ENCODE assay signal across 39 cellular contexts in the genomic region with DNA sequence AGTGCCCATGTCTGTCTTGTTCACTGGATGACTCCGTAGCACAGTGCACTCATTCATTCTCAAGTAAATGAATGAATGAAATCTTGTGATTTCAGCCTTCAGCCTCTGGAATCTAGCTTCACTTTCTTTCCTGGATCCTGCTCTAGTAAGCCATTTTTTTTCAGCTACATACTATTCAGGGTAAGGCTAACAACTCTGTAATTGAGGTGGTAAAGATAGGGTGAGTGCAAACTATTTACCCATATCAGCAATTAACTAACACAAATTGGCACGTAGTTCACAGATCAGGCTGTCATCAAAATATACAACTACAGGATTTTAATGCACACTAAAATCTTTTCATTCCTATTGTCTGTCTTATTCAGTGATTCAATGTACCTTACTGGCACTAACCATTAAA.
"Had no signal": no experiment of that assay in that cellular context is flagged by ENCODE, and none has a peak within 500 bp of the region (broad histone marks: within the 10 kb centered on the region; RNA-seq: fewer than 3 reads in every experiment).

No MANE protein-coding gene starts in this region.

- DNase-seq: activated effector memory CD4-positive, alpha-beta T cell treated with anti-CD3 and anti-CD28 coated beads, Interleukin-2, amount 50 U/mL, for 16 hours; activated effector memory CD4-positive, alpha-beta T cell treated with Interleukin-2 at 50 U/mL for 16 hours; activated gamma-delta T cell; activated gamma-delta T cell treated with Interleukin-2 at 50 U/mL for 16 hours; activated naive CD4-positive, alpha-beta T cell; activated naive CD4-positive, alpha-beta T cell treated with anti-CD3 and anti-CD28 coated beads for 36 hours; activated naive CD4-positive, alpha-beta T cell treated with anti-CD3 and anti-CD28 coated beads, Interleukin-2, amount 10 ng/mL, durations not matched to agents 7 days and 5 days; activated naive CD4-positive, alpha-beta T cell treated with anti-CD3 and anti-CD28 coated beads, Interleukin-2, amount 50 U/mL, for 16 hours; activated naive CD4-positive, alpha-beta T cell treated with Interleukin-2 at 50 U/mL for 16 hours; activated naive CD8-positive, alpha-beta T cell treated with anti-CD3 and anti-CD28 coated beads for 36 hours; activated naive CD8-positive, alpha-beta T cell treated with anti-CD3 and anti-CD28 coated beads, Interleukin-2, amount 10 ng/mL, durations not matched to agents 7 days and 5 days; activated naive CD8-positive, alpha-beta T cell treated with anti-CD3 and anti-CD28 coated beads, Interleukin-2, amount 50 U/mL, for 24 hours; activated T-cell treated with anti-CD3 and anti-CD28 coated beads, Interleukin-2, amount 50 U/mL, for 24 hours; activated T-cell treated with anti-CD3 and anti-CD28 coated beads, Interleukin-2, amount 50 U/mL, for 4 hours; activated T-cell treated with anti-CD3 and anti-CD28 coated beads, Interleukin-2, amount 50 U/mL, for 48 hours; activated T-cell treated with anti-CD3 and anti-CD28 coated beads, Interleukin-2, amount 50 U/mL, for 72 hours; adrenal gland; amniotic stem cell; amygdala; anterior cingulate cortex; aorta; body of pancreas; brain microvascular endothelial cell; caudate nucleus; central memory CD4-positive, alpha-beta T cell; cerebellar nuclear complex had no signal

- H3K36me3 ChIP-seq: adrenal gland, ascending aorta, brain microvascular endothelial cell, breast epithelium, cardiac muscle cell had no signal

- H3K27me3 Mint-ChIP-seq: activated naive CD4-positive, alpha-beta T cell treated with anti-CD3 and anti-CD28 coated beads, Interleukin-2, amount 10 ng/mL, durations not matched to agents 7 days and 5 days; activated naive CD4-positive, alpha-beta T cell treated with anti-CD3 and anti-CD28 coated beads, Interleukin-2, amount 50 U/mL, for 24 hours; activated naive CD8-positive, alpha-beta T cell; activated naive CD8-positive, alpha-beta T cell treated with anti-CD3 and anti-CD28 coated beads for 36 hours; activated naive CD8-positive, alpha-beta T cell treated with anti-CD3 and anti-CD28 coated beads, Interleukin-2, amount 10 ng/mL, durations not matched to agents 7 days and 5 days; activated naive CD8-positive, alpha-beta T cell treated with anti-CD3 and anti-CD28 coated beads, Interleukin-2, amount 50 U/mL, for 24 hours; activated T-cell treated with anti-CD3 and anti-CD28 coated beads, Interleukin-2, amount 50 U/mL, for 24 hours; activated T-helper 17 cell treated with anti-CD3 and anti-CD28 coated beads, Interleukin-2, amount 50 U/mL, for 72 hours; central memory CD8-positive, alpha-beta T cell had no signal

- H3K4me1 ChIP-seq: adrenal gland, ascending aorta, body of pancreas, breast epithelium had no signal

- FAIRE-seq: astrocyte, bronchial epithelial cell had no signal

- H3K27me3 ChIP-seq: adrenal gland, ascending aorta, body of pancreas, brain microvascular endothelial cell, breast epithelium, cardiac muscle cell had no signal

- H3K9me3 Mint-ChIP-seq: activated T-helper 17 cell treated with anti-CD3 and anti-CD28 coated beads, Interleukin-2, amount 50 U/mL, for 72 hours; central memory CD8-positive, alpha-beta T cell had no signal

- H3K4me3 ChIP-seq: adrenal gland, ascending aorta, body of pancreas, breast epithelium, cardiac muscle cell had no signal

- H3K27ac Mint-ChIP-seq: activated naive CD4-positive, alpha-beta T cell treated with anti-CD3 and anti-CD28 coated beads for 36 hours; activated naive CD4-positive, alpha-beta T cell treated with anti-CD3 and anti-CD28 coated beads, Interleukin-2, amount 10 ng/mL, durations not matched to agents 7 days and 5 days; activated naive CD4-positive, alpha-beta T cell treated with anti-CD3 and anti-CD28 coated beads, Interleukin-2, amount 50 U/mL, for 24 hours; activated naive CD4-positive, alpha-beta T cell treated with anti-CD3 and anti-CD28 coated beads, Interleukin-2, amount 50 U/mL, for 72 hours; activated naive CD8-positive, alpha-beta T cell; activated naive CD8-positive, alpha-beta T cell treated with anti-CD3 and anti-CD28 coated beads for 36 hours; activated naive CD8-positive, alpha-beta T cell treated with anti-CD3 and anti-CD28 coated beads, Interleukin-2, amount 10 ng/mL, durations not matched to agents 7 days and 5 days; activated naive CD8-positive, alpha-beta T cell treated with anti-CD3 and anti-CD28 coated beads, Interleukin-2, amount 50 U/mL, for 24 hours; activated T-cell treated with anti-CD3 and anti-CD28 coated beads, Interleukin-2, amount 50 U/mL, for 24 hours; activated T-cell treated with anti-CD3 and anti-CD28 coated beads, Interleukin-2, amount 50 U/mL, for 72 hours; activated T-helper 1 cell treated with anti-CD3 and anti-CD28 coated beads, Interleukin-12 subunit alpha, Interleukin-12 subunit beta, Interleukin-2, Interleukin-4 antibody, amounts not matched to agents 30 ng/mL and 10 ng/mL and 1 ng/mL, durations not matched to agents 14 hours and 24 hours and 36 hours; activated T-helper 17 cell treated with anti-CD3 and anti-CD28 coated beads, Interleukin-2, amount 50 U/mL, for 72 hours; activated T-helper 2 cell treated with anti-CD3 and anti-CD28 coated beads, Interferon-gamma antibody, Interleukin-2, Interleukin-4, amounts not matched to agents 10 μg/mL and 5 μg/mL and 100 μg/mL, durations not matched to agents 14 hours and 24 hours and 36 hours; brain had no signal

- ATAC-seq: activated naive CD4-positive, alpha-beta T cell treated with anti-CD3 and anti-CD28 coated beads, Interleukin-2, amount 50 U/mL, for 72 hours; activated naive CD8-positive, alpha-beta T cell treated with anti-CD3 and anti-CD28 coated beads, Interleukin-2, amount 50 U/mL, for 24 hours; activated T-cell treated with anti-CD3 and anti-CD28 coated beads, Interleukin-2, amount 50 U/mL, for 4 hours; activated T-cell treated with anti-CD3 and anti-CD28 coated beads, Interleukin-2, amount 50 U/mL, for 72 hours; activated T-helper 17 cell treated with anti-CD3 and anti-CD28 coated beads, Interleukin-2, amount 50 U/mL, for 72 hours; body of pancreas had no signal

- H3K9me3 ChIP-seq: adrenal gland, ascending aorta, body of pancreas, breast epithelium had no signal

- H3K27ac ChIP-seq: adrenal gland, ascending aorta, body of pancreas, brain microvascular endothelial cell, breast epithelium, cardiac muscle cell had no signal

- H3K4me3 Mint-ChIP-seq: activated naive CD4-positive, alpha-beta T cell treated with anti-CD3 and anti-CD28 coated beads for 36 hours; activated naive CD4-positive, alpha-beta T cell treated with anti-CD3 and anti-CD28 coated beads, Interleukin-2, amount 10 ng/mL, durations not matched to agents 7 days and 5 days; activated naive CD4-positive, alpha-beta T cell treated with anti-CD3 and anti-CD28 coated beads, Interleukin-2, amount 50 U/mL, for 24 hours; activated naive CD8-positive, alpha-beta T cell; activated naive CD8-positive, alpha-beta T cell treated with anti-CD3 and anti-CD28 coated beads for 36 hours; activated naive CD8-positive, alpha-beta T cell treated with anti-CD3 and anti-CD28 coated beads, Interleukin-2, amount 10 ng/mL, durations not matched to agents 7 days and 5 days; activated naive CD8-positive, alpha-beta T cell treated with anti-CD3 and anti-CD28 coated beads, Interleukin-2, amount 50 U/mL, for 24 hours; activated T-cell treated with anti-CD3 and anti-CD28 coated beads, Interleukin-2, amount 50 U/mL, for 24 hours; activated T-cell treated with anti-CD3 and anti-CD28 coated beads, Interleukin-2, amount 50 U/mL, for 4 hours; activated T-cell treated with anti-CD3 and anti-CD28 coated beads, Interleukin-2, amount 50 U/mL, for 72 hours; activated T-helper 1 cell treated with anti-CD3 and anti-CD28 coated beads, Interleukin-12 subunit alpha, Interleukin-12 subunit beta, Interleukin-2, Interleukin-4 antibody, amounts not matched to agents 30 ng/mL and 10 ng/mL and 1 ng/mL, durations not matched to agents 14 hours and 24 hours and 36 hours; activated T-helper 17 cell treated with anti-CD3 and anti-CD28 coated beads, Interleukin-2, amount 50 U/mL, for 72 hours; brain; central memory CD8-positive, alpha-beta T cell had no signal
